1 cellular context compared by ENCODE assay signal in genomic region chr17:1108810-1109605, GRCh38.
TF ChIP-seq lines count a peak whose summit lies in the region.

No MANE protein-coding gene starts in this region.

TF ChIP-seq in HepG2, 621 proteins besides CTCF, POLR2A, EP300 and RAD21 (continued from another document and continues in another):
- TF ChIP-seq, protein P1, sequence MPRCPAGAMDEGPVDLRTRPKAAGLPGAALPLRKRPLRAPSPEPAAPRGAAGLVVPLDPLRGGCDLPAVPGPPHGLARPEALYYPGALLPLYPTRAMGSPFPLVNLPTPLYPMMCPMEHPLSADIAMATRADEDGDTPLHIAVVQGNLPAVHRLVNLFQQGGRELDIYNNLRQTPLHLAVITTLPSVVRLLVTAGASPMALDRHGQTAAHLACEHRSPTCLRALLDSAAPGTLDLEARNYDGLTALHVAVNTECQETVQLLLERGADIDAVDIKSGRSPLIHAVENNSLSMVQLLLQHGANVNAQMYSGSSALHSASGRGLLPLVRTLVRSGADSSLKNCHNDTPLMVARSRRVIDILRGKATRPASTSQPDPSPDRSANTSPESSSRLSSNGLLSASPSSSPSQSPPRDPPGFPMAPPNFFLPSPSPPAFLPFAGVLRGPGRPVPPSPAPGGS (CRISPR knock-in tag; IDR thresholded peaks at IDR 0.05), result 0 out of 2 replicates have a peak, but pooled peaks have one; percentile 14
- TF ChIP-seq, protein P2, sequence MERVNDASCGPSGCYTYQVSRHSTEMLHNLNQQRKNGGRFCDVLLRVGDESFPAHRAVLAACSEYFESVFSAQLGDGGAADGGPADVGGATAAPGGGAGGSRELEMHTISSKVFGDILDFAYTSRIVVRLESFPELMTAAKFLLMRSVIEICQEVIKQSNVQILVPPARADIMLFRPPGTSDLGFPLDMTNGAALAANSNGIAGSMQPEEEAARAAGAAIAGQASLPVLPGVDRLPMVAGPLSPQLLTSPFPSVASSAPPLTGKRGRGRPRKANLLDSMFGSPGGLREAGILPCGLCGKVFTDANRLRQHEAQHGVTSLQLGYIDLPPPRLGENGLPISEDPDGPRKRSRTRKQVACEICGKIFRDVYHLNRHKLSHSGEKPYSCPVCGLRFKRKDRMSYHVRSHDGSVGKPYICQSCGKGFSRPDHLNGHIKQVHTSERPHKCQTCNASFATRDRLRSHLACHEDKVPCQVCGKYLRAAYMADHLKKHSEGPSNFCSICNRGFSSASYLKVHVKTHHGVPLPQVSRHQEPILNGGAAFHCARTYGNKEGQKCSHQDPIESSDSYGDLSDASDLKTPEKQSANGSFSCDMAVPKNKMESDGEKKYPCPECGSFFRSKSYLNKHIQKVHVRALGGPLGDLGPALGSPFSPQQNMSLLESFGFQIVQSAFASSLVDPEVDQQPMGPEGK (CRISPR knock-in tag; IDR thresholded peaks at IDR 0.05), result peak; percentile 10; the same call in 1 of the 2 replicates
- no peak for TF ChIP-seq SNAPC2 (CRISPR knock-in tag; IDR thresholded peaks at IDR 0.05)
- TF ChIP-seq ZNF629 (CRISPR knock-in tag; conservative IDR thresholded peaks at IDR 0.05), result no peak
- TF ChIP-seq, protein P3, sequence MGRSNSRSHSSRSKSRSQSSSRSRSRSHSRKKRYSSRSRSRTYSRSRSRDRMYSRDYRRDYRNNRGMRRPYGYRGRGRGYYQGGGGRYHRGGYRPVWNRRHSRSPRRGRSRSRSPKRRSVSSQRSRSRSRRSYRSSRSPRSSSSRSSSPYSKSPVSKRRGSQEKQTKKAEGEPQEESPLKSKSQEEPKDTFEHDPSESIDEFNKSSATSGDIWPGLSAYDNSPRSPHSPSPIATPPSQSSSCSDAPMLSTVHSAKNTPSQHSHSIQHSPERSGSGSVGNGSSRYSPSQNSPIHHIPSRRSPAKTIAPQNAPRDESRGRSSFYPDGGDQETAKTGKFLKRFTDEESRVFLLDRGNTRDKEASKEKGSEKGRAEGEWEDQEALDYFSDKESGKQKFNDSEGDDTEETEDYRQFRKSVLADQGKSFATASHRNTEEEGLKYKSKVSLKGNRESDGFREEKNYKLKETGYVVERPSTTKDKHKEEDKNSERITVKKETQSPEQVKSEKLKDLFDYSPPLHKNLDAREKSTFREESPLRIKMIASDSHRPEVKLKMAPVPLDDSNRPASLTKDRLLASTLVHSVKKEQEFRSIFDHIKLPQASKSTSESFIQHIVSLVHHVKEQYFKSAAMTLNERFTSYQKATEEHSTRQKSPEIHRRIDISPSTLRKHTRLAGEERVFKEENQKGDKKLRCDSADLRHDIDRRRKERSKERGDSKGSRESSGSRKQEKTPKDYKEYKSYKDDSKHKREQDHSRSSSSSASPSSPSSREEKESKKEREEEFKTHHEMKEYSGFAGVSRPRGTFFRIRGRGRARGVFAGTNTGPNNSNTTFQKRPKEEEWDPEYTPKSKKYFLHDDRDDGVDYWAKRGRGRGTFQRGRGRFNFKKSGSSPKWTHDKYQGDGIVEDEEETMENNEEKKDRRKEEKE (IDR thresholded peaks at IDR 0.05), result no peak
- no peak for TF ChIP-seq HDAC1 (CRISPR knock-in tag; IDR thresholded peaks at IDR 0.05)
- no peak for TF ChIP-seq ZFP36L2 (CRISPR knock-in tag; IDR thresholded peaks at IDR 0.05)
- no peak for TF ChIP-seq ELF3 (CRISPR knock-in tag; IDR thresholded peaks at IDR 0.05)
- no peak for TF ChIP-seq ZNF598 (CRISPR knock-in tag; IDR thresholded peaks at IDR 0.05; ENCODE audit: borderline replicate concordance)
- TF ChIP-seq, protein P4, sequence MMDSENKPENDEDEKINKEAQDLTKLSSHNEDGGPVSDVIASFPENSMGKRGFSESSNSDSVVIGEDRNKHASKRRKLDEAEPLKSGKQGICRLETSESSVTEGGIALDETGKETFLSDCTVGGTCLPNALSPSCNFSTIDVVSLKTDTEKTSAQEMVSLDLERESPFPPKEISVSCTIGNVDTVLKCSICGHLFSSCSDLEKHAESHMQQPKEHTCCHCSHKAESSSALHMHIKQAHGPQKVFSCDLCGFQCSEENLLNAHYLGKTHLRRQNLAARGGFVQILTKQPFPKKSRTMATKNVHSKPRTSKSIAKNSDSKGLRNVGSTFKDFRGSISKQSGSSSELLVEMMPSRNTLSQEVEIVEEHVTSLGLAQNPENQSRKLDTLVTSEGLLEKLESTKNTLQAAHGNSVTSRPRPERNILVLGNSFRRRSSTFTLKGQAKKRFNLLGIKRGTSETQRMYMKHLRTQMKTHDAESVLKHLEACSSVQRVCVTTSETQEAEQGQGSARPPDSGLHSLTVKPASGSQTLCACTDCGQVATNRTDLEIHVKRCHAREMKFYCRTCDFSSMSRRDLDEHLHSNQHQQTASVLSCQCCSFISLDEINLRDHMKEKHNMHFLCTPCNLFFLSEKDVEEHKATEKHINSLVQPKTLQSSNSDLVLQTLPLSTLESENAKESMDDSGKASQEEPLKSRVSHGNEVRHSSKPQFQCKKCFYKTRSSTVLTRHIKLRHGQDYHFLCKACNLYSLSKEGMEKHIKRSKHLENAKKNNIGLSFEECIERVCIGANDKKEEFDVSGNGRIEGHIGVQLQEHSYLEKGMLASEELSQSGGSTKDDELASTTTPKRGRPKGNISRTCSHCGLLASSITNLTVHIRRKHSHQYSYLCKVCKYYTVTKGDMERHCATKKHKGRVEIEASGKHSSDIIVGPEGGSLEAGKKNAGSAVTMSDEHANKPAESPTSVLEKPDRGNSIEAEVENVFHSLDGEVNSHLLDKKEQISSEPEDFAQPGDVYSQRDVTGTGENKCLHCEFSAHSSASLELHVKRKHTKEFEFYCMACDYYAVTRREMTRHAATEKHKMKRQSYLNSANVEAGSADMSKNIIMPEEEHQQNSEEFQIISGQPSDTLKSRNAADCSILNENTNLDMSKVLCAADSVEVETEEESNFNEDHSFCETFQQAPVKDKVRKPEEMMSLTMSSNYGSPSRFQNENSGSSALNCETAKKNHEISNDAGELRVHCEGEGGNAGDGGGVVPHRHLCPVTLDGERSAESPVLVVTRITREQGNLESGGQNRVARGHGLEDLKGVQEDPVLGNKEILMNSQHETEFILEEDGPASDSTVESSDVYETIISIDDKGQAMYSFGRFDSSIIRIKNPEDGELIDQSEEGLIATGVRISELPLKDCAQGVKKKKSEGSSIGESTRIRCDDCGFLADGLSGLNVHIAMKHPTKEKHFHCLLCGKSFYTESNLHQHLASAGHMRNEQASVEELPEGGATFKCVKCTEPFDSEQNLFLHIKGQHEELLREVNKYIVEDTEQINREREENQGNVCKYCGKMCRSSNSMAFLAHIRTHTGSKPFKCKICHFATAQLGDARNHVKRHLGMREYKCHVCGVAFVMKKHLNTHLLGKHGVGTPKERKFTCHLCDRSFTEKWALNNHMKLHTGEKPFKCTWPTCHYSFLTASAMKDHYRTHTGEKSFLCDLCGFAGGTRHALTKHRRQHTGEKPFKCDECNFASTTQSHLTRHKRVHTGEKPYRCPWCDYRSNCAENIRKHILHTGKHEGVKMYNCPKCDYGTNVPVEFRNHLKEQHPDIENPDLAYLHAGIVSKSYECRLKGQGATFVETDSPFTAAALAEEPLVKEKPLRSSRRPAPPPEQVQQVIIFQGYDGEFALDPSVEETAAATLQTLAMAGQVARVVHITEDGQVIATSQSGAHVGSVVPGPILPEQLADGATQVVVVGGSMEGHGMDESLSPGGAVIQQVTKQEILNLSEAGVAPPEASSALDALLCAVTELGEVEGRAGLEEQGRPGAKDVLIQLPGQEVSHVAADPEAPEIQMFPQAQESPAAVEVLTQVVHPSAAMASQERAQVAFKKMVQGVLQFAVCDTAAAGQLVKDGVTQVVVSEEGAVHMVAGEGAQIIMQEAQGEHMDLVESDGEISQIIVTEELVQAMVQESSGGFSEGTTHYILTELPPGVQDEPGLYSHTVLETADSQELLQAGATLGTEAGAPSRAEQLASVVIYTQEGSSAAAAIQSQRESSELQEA (CRISPR knock-in tag; IDR thresholded peaks at IDR 0.05; ENCODE audit: not compliant biosample characterization), result no peak
- TF ChIP-seq GTF3A (CRISPR knock-in tag; conservative IDR thresholded peaks at IDR 0.05), result no peak
- no peak for TF ChIP-seq SKI (IDR thresholded peaks at IDR 0.05; ENCODE audit: partially characterized antibody)
- TF ChIP-seq, protein P5, sequence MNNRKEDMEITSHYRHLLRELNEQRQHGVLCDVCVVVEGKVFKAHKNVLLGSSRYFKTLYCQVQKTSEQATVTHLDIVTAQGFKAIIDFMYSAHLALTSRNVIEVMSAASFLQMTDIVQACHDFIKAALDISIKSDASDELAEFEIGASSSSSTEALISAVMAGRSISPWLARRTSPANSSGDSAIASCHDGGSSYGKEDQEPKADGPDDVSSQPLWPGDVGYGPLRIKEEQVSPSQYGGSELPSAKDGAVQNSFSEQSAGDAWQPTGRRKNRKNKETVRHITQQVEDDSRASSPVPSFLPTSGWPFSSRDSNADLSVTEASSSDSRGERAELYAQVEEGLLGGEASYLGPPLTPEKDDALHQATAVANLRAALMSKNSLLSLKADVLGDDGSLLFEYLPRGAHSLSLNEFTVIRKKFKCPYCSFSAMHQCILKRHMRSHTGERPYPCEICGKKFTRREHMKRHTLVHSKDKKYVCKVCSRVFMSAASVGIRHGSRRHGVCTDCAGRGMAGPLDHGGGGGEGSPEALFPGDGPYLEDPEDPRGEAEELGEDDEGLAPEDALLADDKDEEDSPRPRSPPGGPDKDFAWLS (CRISPR knock-in tag; IDR thresholded peaks at IDR 0.05; ENCODE audit: borderline replicate concordance), result no peak
- TF ChIP-seq ZNF678 (CRISPR knock-in tag; IDR thresholded peaks at IDR 0.05), result no peak
- no peak for TF ChIP-seq ZNF737 (CRISPR knock-in tag; IDR thresholded peaks at IDR 0.05; ENCODE audit: borderline replicate concordance)
- no peak for TF ChIP-seq ZNF484 (CRISPR knock-in tag; IDR thresholded peaks at IDR 0.05; ENCODE audit: borderline replicate concordance, low read depth)
- TF ChIP-seq ZFP90 (CRISPR knock-in tag; IDR thresholded peaks at IDR 0.05; ENCODE audit: borderline replicate concordance), result no peak
- no peak for TF ChIP-seq HNF4G (IDR thresholded peaks at IDR 0.05; ENCODE audit: borderline replicate concordance, low read depth, low read length)
- 0 out of 2 replicates have a peak, but pooled peaks have one; percentile 22 for TF ChIP-seq HNF4G (CRISPR knock-in tag; IDR thresholded peaks at IDR 0.05; ENCODE audit: borderline replicate concordance, low read depth)
- TF ChIP-seq ZNF501 (CRISPR knock-in tag; IDR thresholded peaks at IDR 0.05), result no peak
- TF ChIP-seq, protein P6, sequence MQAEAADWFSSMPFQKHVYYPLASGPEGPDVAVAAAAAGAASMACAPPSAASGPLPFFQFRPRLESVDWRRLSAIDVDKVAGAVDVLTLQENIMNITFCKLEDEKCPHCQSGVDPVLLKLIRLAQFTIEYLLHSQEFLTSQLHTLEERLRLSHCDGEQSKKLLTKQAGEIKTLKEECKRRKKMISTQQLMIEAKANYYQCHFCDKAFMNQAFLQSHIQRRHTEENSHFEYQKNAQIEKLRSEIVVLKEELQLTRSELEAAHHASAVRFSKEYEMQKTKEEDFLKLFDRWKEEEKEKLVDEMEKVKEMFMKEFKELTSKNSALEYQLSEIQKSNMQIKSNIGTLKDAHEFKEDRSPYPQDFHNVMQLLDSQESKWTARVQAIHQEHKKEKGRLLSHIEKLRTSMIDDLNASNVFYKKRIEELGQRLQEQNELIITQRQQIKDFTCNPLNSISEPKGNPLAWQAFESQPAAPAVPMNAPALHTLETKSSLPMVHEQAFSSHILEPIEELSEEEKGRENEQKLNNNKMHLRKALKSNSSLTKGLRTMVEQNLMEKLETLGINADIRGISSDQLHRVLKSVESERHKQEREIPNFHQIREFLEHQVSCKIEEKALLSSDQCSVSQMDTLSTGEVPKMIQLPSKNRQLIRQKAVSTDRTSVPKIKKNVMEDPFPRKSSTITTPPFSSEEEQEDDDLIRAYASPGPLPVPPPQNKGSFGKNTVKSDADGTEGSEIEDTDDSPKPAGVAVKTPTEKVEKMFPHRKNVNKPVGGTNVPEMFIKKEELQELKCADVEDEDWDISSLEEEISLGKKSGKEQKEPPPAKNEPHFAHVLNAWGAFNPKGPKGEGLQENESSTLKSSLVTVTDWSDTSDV (CRISPR knock-in tag; IDR thresholded peaks at IDR 0.05), result no peak
- TF ChIP-seq, protein P7, sequence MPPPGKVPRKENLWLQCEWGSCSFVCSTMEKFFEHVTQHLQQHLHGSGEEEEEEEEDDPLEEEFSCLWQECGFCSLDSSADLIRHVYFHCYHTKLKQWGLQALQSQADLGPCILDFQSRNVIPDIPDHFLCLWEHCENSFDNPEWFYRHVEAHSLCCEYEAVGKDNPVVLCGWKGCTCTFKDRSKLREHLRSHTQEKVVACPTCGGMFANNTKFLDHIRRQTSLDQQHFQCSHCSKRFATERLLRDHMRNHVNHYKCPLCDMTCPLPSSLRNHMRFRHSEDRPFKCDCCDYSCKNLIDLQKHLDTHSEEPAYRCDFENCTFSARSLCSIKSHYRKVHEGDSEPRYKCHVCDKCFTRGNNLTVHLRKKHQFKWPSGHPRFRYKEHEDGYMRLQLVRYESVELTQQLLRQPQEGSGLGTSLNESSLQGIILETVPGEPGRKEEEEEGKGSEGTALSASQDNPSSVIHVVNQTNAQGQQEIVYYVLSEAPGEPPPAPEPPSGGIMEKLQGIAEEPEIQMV (CRISPR knock-in tag; IDR thresholded peaks at IDR 0.05; ENCODE audit: low read depth), result no peak
- TF ChIP-seq DPF2 (CRISPR knock-in tag; IDR thresholded peaks at IDR 0.05; ENCODE audit: borderline replicate concordance, low read depth), result no peak
- TF ChIP-seq SIN3B (IDR thresholded peaks at IDR 0.05; ENCODE audit: low read length), result no peak
- TF ChIP-seq ATAD3A (CRISPR knock-in tag; IDR thresholded peaks at IDR 0.05), result no peak
- TF ChIP-seq EZH2 (conservative IDR thresholded peaks at IDR 0.05; ENCODE audit: low read depth, low read length), result no peak
- TF ChIP-seq ZFX (CRISPR knock-in tag; IDR thresholded peaks at IDR 0.05; ENCODE audit: low read depth), result peak; percentile 73
- TF ChIP-seq SP5 (CRISPR knock-in tag; IDR thresholded peaks at IDR 0.05; ENCODE audit: borderline replicate concordance, low read depth), result no peak
- no peak for TF ChIP-seq ZNF30 (CRISPR knock-in tag; IDR thresholded peaks at IDR 0.05)
- no peak for TF ChIP-seq AGO1 (IDR thresholded peaks at IDR 0.05; ENCODE audit: low read depth, low read length, poor library complexity, severe bottlenecking)
- TF ChIP-seq, protein P8, sequence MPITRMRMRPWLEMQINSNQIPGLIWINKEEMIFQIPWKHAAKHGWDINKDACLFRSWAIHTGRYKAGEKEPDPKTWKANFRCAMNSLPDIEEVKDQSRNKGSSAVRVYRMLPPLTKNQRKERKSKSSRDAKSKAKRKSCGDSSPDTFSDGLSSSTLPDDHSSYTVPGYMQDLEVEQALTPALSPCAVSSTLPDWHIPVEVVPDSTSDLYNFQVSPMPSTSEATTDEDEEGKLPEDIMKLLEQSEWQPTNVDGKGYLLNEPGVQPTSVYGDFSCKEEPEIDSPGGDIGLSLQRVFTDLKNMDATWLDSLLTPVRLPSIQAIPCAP (CRISPR knock-in tag; IDR thresholded peaks at IDR 0.05; ENCODE audit: low read depth), result no peak
- TF ChIP-seq MNT (IDR thresholded peaks at IDR 0.05), result no peak
- TF ChIP-seq ZIK1 (CRISPR knock-in tag; IDR thresholded peaks at IDR 0.05; ENCODE audit: borderline replicate concordance, low read depth), result no peak
